ENCODE assay signal across 1 cellular context in the genomic region with DNA sequence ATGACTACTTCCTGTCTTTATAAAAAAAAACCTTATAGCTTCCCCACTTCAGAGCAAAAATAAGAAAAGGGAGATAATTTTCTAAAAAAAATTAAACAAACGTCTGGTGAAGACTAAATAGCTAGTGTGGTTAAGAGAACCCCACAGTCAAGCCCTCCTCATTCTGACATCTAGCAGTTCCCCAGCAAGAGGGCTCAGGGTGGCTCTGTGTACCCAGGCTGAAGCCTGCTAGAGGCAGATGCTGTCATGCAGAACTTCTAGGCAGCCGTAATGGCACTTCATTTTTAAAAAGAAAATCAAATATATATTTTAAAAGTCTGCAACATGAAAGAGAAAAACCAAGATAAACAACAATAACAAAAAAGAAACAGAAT.
TF ChIP-seq lines count a peak whose summit lies in the region.

No MANE protein-coding gene starts in this region.

TF ChIP-seq in GM12878, 131 proteins besides CTCF, POLR2A, EP300 and RAD21 (continued from another document):
- TF ChIP-seq SMC3 (IDR thresholded peaks at IDR 0.05; ENCODE audit: borderline replicate concordance, low read length) (no peak), TARDBP (IDR thresholded peaks at IDR 0.05; ENCODE audit: borderline replicate concordance) (no peak), YY1 (IDR thresholded peaks at IDR 0.05; ENCODE audit: low read depth, low read length) (no peak), ATF7 (IDR thresholded peaks at IDR 0.05; ENCODE audit: low read depth) (no peak), GABPA (IDR thresholded peaks at IDR 0.05; ENCODE audit: low read depth) (no peak), SREBF2 (IDR thresholded peaks at IDR 0.05; ENCODE audit: low read length) (no peak), MYC (IDR thresholded peaks at IDR 0.05; ENCODE audit: insufficient read depth, insufficient read length, insufficient replicate concordance, low read length, severe bottlenecking) (no peak), ZNF24 (IDR thresholded peaks at IDR 0.05) (no peak), NFYA (IDR thresholded peaks at IDR 0.05; ENCODE audit: borderline replicate concordance, low read depth, low read length) (no peak), ZZZ3 (IDR thresholded peaks at IDR 0.05; ENCODE audit: control insufficient read depth, insufficient read length, low read depth) (no peak), RB1 (IDR thresholded peaks at IDR 0.05; ENCODE audit: borderline replicate concordance) (no peak)
- TF ChIP-seq, protein P1, sequence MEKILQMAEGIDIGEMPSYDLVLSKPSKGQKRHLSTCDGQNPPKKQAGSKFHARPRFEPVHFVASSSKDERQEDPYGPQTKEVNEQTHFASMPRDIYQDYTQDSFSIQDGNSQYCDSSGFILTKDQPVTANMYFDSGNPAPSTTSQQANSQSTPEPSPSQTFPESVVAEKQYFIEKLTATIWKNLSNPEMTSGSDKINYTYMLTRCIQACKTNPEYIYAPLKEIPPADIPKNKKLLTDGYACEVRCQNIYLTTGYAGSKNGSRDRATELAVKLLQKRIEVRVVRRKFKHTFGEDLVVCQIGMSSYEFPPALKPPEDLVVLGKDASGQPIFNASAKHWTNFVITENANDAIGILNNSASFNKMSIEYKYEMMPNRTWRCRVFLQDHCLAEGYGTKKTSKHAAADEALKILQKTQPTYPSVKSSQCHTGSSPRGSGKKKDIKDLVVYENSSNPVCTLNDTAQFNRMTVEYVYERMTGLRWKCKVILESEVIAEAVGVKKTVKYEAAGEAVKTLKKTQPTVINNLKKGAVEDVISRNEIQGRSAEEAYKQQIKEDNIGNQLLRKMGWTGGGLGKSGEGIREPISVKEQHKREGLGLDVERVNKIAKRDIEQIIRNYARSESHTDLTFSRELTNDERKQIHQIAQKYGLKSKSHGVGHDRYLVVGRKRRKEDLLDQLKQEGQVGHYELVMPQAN (conservative IDR thresholded peaks at IDR 0.05), result no peak
- TF ChIP-seq, protein P2, sequence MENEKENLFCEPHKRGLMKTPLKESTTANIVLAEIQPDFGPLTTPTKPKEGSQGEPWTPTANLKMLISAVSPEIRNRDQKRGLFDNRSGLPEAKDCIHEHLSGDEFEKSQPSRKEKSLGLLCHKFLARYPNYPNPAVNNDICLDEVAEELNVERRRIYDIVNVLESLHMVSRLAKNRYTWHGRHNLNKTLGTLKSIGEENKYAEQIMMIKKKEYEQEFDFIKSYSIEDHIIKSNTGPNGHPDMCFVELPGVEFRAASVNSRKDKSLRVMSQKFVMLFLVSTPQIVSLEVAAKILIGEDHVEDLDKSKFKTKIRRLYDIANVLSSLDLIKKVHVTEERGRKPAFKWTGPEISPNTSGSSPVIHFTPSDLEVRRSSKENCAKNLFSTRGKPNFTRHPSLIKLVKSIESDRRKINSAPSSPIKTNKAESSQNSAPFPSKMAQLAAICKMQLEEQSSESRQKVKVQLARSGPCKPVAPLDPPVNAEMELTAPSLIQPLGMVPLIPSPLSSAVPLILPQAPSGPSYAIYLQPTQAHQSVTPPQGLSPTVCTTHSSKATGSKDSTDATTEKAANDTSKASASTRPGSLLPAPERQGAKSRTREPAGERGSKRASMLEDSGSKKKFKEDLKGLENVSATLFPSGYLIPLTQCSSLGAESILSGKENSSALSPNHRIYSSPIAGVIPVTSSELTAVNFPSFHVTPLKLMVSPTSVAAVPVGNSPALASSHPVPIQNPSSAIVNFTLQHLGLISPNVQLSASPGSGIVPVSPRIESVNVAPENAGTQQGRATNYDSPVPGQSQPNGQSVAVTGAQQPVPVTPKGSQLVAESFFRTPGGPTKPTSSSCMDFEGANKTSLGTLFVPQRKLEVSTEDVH (IDR thresholded peaks at IDR 0.05; ENCODE audit: low read depth, partially characterized antibody), result no peak
- TF ChIP-seq, protein P3, sequence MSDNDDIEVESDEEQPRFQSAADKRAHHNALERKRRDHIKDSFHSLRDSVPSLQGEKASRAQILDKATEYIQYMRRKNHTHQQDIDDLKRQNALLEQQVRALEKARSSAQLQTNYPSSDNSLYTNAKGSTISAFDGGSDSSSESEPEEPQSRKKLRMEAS (IDR thresholded peaks at IDR 0.05; ENCODE audit: low read depth, low read length), result no peak
TF ChIP-seq in GM12878: peak in this region for 0.
